Comparison of ENCODE assay signal across 1 cellular context in genomic region chr10:48604408-48605263, GRCh38.
TF ChIP-seq lines count a peak whose summit lies in the region.

A gene with protein sequence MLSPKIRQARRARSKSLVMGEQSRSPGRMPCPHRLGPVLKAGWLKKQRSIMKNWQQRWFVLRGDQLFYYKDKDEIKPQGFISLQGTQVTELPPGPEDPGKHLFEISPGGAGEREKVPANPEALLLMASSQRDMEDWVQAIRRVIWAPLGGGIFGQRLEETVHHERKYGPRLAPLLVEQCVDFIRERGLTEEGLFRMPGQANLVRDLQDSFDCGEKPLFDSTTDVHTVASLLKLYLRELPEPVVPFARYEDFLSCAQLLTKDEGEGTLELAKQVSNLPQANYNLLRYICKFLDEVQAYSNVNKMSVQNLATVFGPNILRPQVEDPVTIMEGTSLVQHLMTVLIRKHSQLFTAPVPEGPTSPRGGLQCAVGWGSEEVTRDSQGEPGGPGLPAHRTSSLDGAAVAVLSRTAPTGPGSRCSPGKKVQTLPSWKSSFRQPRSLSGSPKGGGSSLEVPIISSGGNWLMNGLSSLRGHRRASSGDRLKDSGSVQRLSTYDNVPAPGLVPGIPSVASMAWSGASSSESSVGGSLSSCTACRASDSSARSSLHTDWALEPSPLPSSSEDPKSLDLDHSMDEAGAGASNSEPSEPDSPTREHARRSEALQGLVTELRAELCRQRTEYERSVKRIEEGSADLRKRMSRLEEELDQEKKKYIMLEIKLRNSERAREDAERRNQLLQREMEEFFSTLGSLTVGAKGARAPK (minus strand): TSS chr10:48605073. CDS start chr10:48604796, 277 bp downstream.

TF ChIP-seq in IMR-90, 13 proteins besides CTCF, POLR2A, EP300 and RAD21 (continued from another document):
- TF ChIP-seq, protein P1, sequence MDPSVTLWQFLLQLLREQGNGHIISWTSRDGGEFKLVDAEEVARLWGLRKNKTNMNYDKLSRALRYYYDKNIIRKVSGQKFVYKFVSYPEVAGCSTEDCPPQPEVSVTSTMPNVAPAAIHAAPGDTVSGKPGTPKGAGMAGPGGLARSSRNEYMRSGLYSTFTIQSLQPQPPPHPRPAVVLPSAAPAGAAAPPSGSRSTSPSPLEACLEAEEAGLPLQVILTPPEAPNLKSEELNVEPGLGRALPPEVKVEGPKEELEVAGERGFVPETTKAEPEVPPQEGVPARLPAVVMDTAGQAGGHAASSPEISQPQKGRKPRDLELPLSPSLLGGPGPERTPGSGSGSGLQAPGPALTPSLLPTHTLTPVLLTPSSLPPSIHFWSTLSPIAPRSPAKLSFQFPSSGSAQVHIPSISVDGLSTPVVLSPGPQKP (IDR thresholded peaks at IDR 0.05; ENCODE audit: borderline replicate concordance, low read depth, low read length): no peak
